ENCODE assay signal across 11 cellular contexts in genomic region chr17:49691086-49691676, GRCh38. TPM values are rescaled to one million over a fixed set of nuclear protein-coding genes. Genes with fewer than 3 reads are reported as not detected.
DNase-seq lines count a peak whose midpoint lies in the region; ATAC-seq, FAIRE-seq and TF ChIP-seq lines count a peak whose summit lies in the region.
"Had no signal": no experiment of that assay in that cellular context is flagged by ENCODE, and none has a peak within 500 bp of the region (broad histone marks: within the 10 kb centered on the region; RNA-seq: fewer than 3 reads in every experiment).

No MANE protein-coding gene starts in this region.

- H3K4me3 ChIP-seq in HepG2 (replicated peaks in 1 of 3; ENCODE audit: insufficient read depth in 1 of 3, low read depth in 2 of 3, low read length in 3 of 3): no peak overlapping the region
- peak overlapping the region; percentile 31 to 38 (median 38) for H3K4me3 ChIP-seq in skeletal muscle tissue (ENCODE audit: low read length in 3 of 3)

- H3K79me2 ChIP-seq in HepG2 (ENCODE audit: insufficient read depth, low read length): no peaks in the 10 kb centered on the region

- CTCF ChIA-PET in HepG2 (lab: Yijun Ruan, JAX; ENCODE audit: low intra/inter-chr PET ratio, low total read pairs): interaction anchor here (6.6 kb wide), 1 partner anchor 121 kb away, joined by 210 read pairs; no protein-coding TSS in a partner anchor

- no peak for FAIRE-seq in HepG2 (lab: Jason Lieb, UNC)
- FAIRE-seq: keratinocyte had no signal

- H3K4me1 ChIP-seq in HepG2 (ENCODE audit: insufficient read depth, low read length) (peaks cover 58% of the 10 kb centered on the region), skeletal muscle tissue (ENCODE audit: control insufficient read depth in 3 of 3, insufficient read depth in 3 of 3, low read length in 3 of 3) (peaks cover 20 to 28% (median 22%) of the 10 kb centered on the region in 3 donors)

- H3K27ac ChIP-seq in cingulate gyrus (ENCODE audit: low read depth, low read length) (peak overlapping the region; percentile 67), HepG2 (ENCODE audit: extremely low read length, insufficient read depth, low read length) (no peak overlapping the region), skeletal muscle tissue (ENCODE audit: low read depth, low read length) (peak overlapping the region; percentile 85)

- no peak for TF ChIP-seq CTCF in HepG2 (CRISPR knock-in tag; IDR thresholded peaks at IDR 0.05)

- in situ Hi-C loops in HepG2 (cut with HindIII; ENCODE audit: extremely low pct_ligation_motif_present, low pct_unique_long_range_greater_than_20kb): no loop called here

- no peak overlapping the region for H2AFZ ChIP-seq in HepG2 (ENCODE audit: low read length)

- H3K9me3 ChIP-seq in HepG2 (ENCODE audit: low read length) (no peaks in the 10 kb centered on the region), skeletal muscle tissue (ENCODE audit: control insufficient read depth in 3 of 3, low read length in 3 of 3) (no peaks in the 10 kb centered on the region)

- no peak for TF ChIP-seq POLR2A in HepG2 (IDR thresholded peaks at IDR 0.05; ENCODE audit: insufficient read depth in 1 of 2, low read depth in 2 of 2, low read length in 2 of 2)

- no peak for TF ChIP-seq EP300 in HepG2 (IDR thresholded peaks at IDR 0.05; ENCODE audit: low read depth in 2 of 2, low read length in 2 of 2)
- no peak for TF ChIP-seq EP300 in HepG2 (CRISPR knock-in tag; IDR thresholded peaks at IDR 0.05; ENCODE audit: borderline replicate concordance)

- TF ChIP-seq RAD21 in HepG2 (CRISPR knock-in tag; IDR thresholded peaks at IDR 0.05): no peak

- BruUV-seq in HepG2 (replicated peaks; lab: Mats Ljungman, UMichigan): no TSS peak

- no peak overlapping the region for H3K9ac ChIP-seq in HepG2 (ENCODE audit: insufficient read depth, low read depth, low read length)
- H3K9ac ChIP-seq in skeletal muscle tissue (ENCODE audit: low read depth in 1 of 3, low read length in 3 of 3): peak overlapping the region; percentile 40 to 65 (median 64)

- no peak for ATAC-seq in HepG2

- peak overlapping the region; percentile 64; the same call in 1 of the 2 replicates for H3K4me2 ChIP-seq in HepG2 (ENCODE audit: low read depth, low read length)

- H3K36me3 ChIP-seq in HepG2 (replicated peaks in 1 of 2; ENCODE audit: control insufficient read depth in 1 of 2, insufficient read depth in 2 of 2, low read length in 2 of 2) (no peaks in the 10 kb centered on the region), skeletal muscle tissue (ENCODE audit: control insufficient read depth in 3 of 3, insufficient read depth in 3 of 3, low read length in 3 of 3) (no peaks in the 10 kb centered on the region)

- POLR2A ChIA-PET in HepG2 (lab: Yijun Ruan, JAX): interaction anchor here (1.0 to 1.4 kb wide), 2 partner anchors 17 to 277 kb away, joined by 3 to 4 read pairs; partner anchors contain the start of gene PHB1

- H3K27me3 ChIP-seq in HepG2 (ENCODE audit: control insufficient read depth in 1 of 2, insufficient read depth in 2 of 2, low read length in 2 of 2): peaks cover 0 to 17% of the 10 kb centered on the region in 2 experiments; a peak in 2 of 5 replicates
- no peaks in the 10 kb centered on the region for H3K27me3 ChIP-seq in skeletal muscle tissue (ENCODE audit: control insufficient read depth in 3 of 3, insufficient read depth in 3 of 3, low read length in 3 of 3)

- intact Hi-C loops in HepG2 (cut with micrococcal nuclease; ENCODE audit: unreplicated experiment): no loop called here

- H4K20me1 ChIP-seq in HepG2 (ENCODE audit: insufficient read depth, low read length): no peaks in the 10 kb centered on the region

- DNase-seq in GM03348 (ENCODE audit: low spot score) (peak; percentile 52), HepG2 (ENCODE audit: low spot score) (no peak), GM19240 (ENCODE audit: insufficient read length, low spot score) (no peak), NCI-H2029 (lab: John Stamatoyannopoulos, UW) (no peak), NCI-H2081 treated with DMSO at 0.1 percent for 48 hours (lab: John Stamatoyannopoulos, UW) (no peak)
- DNase-seq in effector CD4-positive, alpha-beta T cell: no peak
- DNase-seq: CD4-positive, CD25-positive, alpha-beta regulatory T cell; stimulated activated naive CD4-positive, alpha-beta T cell had no signal

- 42% methylated on average over 9 of the region's 9 CpGs for WGBS in HepG2 (ENCODE audit: low lambda C conversion rate)

TF ChIP-seq in HepG2, 621 proteins besides CTCF, POLR2A, EP300 and RAD21:
- TF ChIP-seq NR2F2 (IDR thresholded peaks at IDR 0.05; ENCODE audit: borderline replicate concordance, low read depth) (no peak), CEBPB (IDR thresholded peaks at IDR 0.05; ENCODE audit: borderline replicate concordance, low read depth, low read length) (peak; percentile 42; the same call in 1 of the 2 replicates), ZNF329 (CRISPR knock-in tag; IDR thresholded peaks at IDR 0.05; ENCODE audit: low read depth) (no peak), ZFP1 (CRISPR knock-in tag; IDR thresholded peaks at IDR 0.05) (no peak)

RNA-seq across cellular contexts. Expression of gene SPOP, which starts 13.3 kb away (rescaled TPM):
- 60.8 and 79.4 TPM in 2 replicates for total RNA-seq in HepG2 (2016; rRNA removed; fragmentation: Illumina TruSeq; extraction: Trizol)
- 19.9 and 21.7 TPM in 2 replicates for total RNA-seq in HepG2 (2016; cell fraction: cytosol; rRNA removed; fragmentation: Illumina TruSeq; extraction: Trizol; ENCODE audit: low read depth)
- 63.3 and 71.0 TPM in 2 replicates for total RNA-seq in HepG2 (2016; cell fraction: insoluble cytoplasmic fraction; rRNA removed; fragmentation: Illumina TruSeq; extraction: Trizol)
- 43.8 and 45.3 TPM in 2 replicates for total RNA-seq in HepG2 (2016; cell fraction: membrane; rRNA removed; fragmentation: Illumina TruSeq; extraction: Trizol)
- 46.2 and 51.9 TPM in 2 replicates for total RNA-seq in HepG2 (2016; cell fraction: nucleus; rRNA removed; fragmentation: Illumina TruSeq; extraction: Trizol)
- polyA plus RNA-seq in HepG2 (2011; rRNA removed): 52.8 and 53.9 TPM in 2 replicates
- polyA plus RNA-seq in HepG2 (2011; cell fraction: cytosol; rRNA removed): 26.8 and 29.2 TPM in 2 replicates
- polyA plus RNA-seq in HepG2 (2011; cell fraction: nucleus; rRNA removed): 30.1 and 34.8 TPM in 2 replicates
- polyA plus RNA-seq in HepG2 (2012): 43.7 and 44.1 TPM in 2 replicates
- polyA plus RNA-seq in HepG2 (2016; cell fraction: cytosol; fragmentation: Illumina TruSeq; extraction: Trizol; ENCODE audit: low read depth): 9.7 and 11.5 TPM in 2 replicates
- polyA plus RNA-seq in HepG2 (2016; cell fraction: insoluble cytoplasmic fraction; fragmentation: Illumina TruSeq; extraction: Trizol; ENCODE audit: low read depth): 61.1 and 61.7 TPM in 2 replicates
- polyA plus RNA-seq in HepG2 (2016; cell fraction: membrane; fragmentation: Illumina TruSeq; extraction: Trizol; ENCODE audit: low read depth): 21.7 and 24.5 TPM in 2 replicates
- polyA plus RNA-seq in HepG2 (2016; cell fraction: nucleus; fragmentation: Illumina TruSeq; extraction: Trizol; ENCODE audit: insufficient read depth, low read depth): 48.8 and 52.8 TPM in 2 replicates
- polyA minus RNA-seq in HepG2 (2011; rRNA and poly(A)+ RNA removed; ENCODE audit: low replicate concordance): 81.2 and 98.5 TPM in 2 replicates
- polyA minus RNA-seq in HepG2 (2011; cell fraction: cytosol; rRNA and poly(A)+ RNA removed): 39.3 and 41.6 TPM in 2 replicates
- polyA minus RNA-seq in HepG2 (2011; cell fraction: nucleus; rRNA and poly(A)+ RNA removed): 61.2 and 77.8 TPM in 2 replicates
- total RNA-seq in skeletal muscle tissue: 61.6 TPM

RNA-seq across cellular contexts. Expression of gene SLC35B1, which starts 16.6 kb away (rescaled TPM):
- 67.0 and 113 TPM in 2 replicates for total RNA-seq in HepG2 (2016; rRNA removed; fragmentation: Illumina TruSeq; extraction: Trizol)
- 128 and 146 TPM in 2 replicates for total RNA-seq in HepG2 (2016; cell fraction: cytosol; rRNA removed; fragmentation: Illumina TruSeq; extraction: Trizol; ENCODE audit: low read depth)
- 68.0 and 117 TPM in 2 replicates for total RNA-seq in HepG2 (2016; cell fraction: insoluble cytoplasmic fraction; rRNA removed; fragmentation: Illumina TruSeq; extraction: Trizol)
- total RNA-seq in HepG2 (2016; cell fraction: membrane; rRNA removed; fragmentation: Illumina TruSeq; extraction: Trizol): 115 and 123 TPM in 2 replicates
- 105 and 117 TPM in 2 replicates for total RNA-seq in HepG2 (2016; cell fraction: nucleus; rRNA removed; fragmentation: Illumina TruSeq; extraction: Trizol)
- polyA plus RNA-seq in HepG2 (2011; rRNA removed): 83.6 and 99.6 TPM in 2 replicates
- 70.6 and 97.9 TPM in 2 replicates for polyA plus RNA-seq in HepG2 (2011; cell fraction: cytosol; rRNA removed)
- polyA plus RNA-seq in HepG2 (2011; cell fraction: nucleus; rRNA removed): 79.1 and 84.2 TPM in 2 replicates
- 60.8 and 61.5 TPM in 2 replicates for polyA plus RNA-seq in HepG2 (2012)
- 123 and 149 TPM in 2 replicates for polyA plus RNA-seq in HepG2 (2016; cell fraction: cytosol; fragmentation: Illumina TruSeq; extraction: Trizol; ENCODE audit: low read depth)
- 70.3 and 81.2 TPM in 2 replicates for polyA plus RNA-seq in HepG2 (2016; cell fraction: insoluble cytoplasmic fraction; fragmentation: Illumina TruSeq; extraction: Trizol; ENCODE audit: low read depth)
- 114 and 119 TPM in 2 replicates for polyA plus RNA-seq in HepG2 (2016; cell fraction: membrane; fragmentation: Illumina TruSeq; extraction: Trizol; ENCODE audit: low read depth)
- 186 and 193 TPM in 2 replicates for polyA plus RNA-seq in HepG2 (2016; cell fraction: nucleus; fragmentation: Illumina TruSeq; extraction: Trizol; ENCODE audit: insufficient read depth, low read depth)
- polyA minus RNA-seq in HepG2 (2011; rRNA and poly(A)+ RNA removed; ENCODE audit: low replicate concordance): 81.3 and 114 TPM in 2 replicates
- 27.6 and 41.2 TPM in 2 replicates for polyA minus RNA-seq in HepG2 (2011; cell fraction: cytosol; rRNA and poly(A)+ RNA removed)
- polyA minus RNA-seq in HepG2 (2011; cell fraction: nucleus; rRNA and poly(A)+ RNA removed): 67.3 and 71.3 TPM in 2 replicates
- 48.0 TPM for total RNA-seq in skeletal muscle tissue

Comparison
In these comparisons a context has a peak if more than half of its experiments do, and no peak if none do; other contexts are left out.
1. H3K4me3 ChIP-seq: peak in skeletal muscle tissue (3 of 3); none in HepG2 (0 of 3).